12 cellular contexts compared by ENCODE assay signal in the genomic region with DNA sequence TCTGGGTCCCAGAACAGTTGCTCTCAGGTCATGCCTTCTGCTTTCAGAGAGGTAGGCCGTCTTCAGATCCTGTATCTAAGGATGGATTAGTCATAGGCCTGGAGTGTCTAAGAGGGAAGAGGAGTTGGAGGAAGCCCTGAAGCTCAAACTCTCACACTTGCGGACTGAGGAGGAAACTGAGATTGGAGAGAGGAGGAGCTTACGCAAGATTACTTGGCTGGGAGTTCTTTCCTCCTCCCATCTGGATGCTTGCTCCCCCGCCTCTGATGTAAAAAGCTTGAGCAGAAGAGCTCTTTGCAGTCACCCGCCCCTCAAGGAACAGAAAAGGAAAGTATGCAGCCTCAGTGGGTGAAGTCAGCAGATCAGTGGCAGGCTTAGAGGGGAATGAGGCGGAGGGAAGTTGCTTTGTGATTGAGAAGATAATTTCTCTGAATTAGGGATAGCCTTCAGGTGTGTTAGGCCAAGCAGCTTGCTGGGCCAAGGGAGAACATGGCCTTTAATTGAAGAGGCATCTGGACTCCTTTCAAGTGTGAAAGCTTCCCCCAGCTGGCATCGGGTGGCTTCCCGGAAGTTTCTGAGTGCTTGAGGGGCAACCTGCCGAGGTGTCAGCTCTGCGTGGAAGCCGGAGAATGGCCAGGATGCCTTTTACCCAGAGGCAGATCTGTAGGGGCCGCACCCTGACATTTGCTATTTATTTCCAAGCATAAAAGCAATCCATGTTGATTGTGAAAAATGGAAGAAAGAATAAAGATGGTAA. TPM values are rescaled to one million over a fixed set of nuclear protein-coding genes. Genes with fewer than 3 reads are reported as not detected.
DNase-seq lines count a peak whose midpoint lies in the region; ATAC-seq and TF ChIP-seq lines count a peak whose summit lies in the region.
"Had no signal": no experiment of that assay in that cellular context is flagged by ENCODE, and none has a peak within 500 bp of the region (broad histone marks: within the 10 kb centered on the region; RNA-seq: fewer than 3 reads in every experiment).

No MANE protein-coding gene starts in this region.

- no peak overlapping the region for H3K4me3 Mint-ChIP-seq in activated T-helper 1 cell treated with anti-CD3 and anti-CD28 coated beads, Interleukin-12 subunit alpha, Interleukin-12 subunit beta, Interleukin-2, Interleukin-4 antibody, amounts not matched to agents 30 ng/mL and 10 ng/mL and 1 ng/mL, durations not matched to agents 14 hours and 24 hours and 36 hours

- H3K27ac Mint-ChIP-seq in activated T-helper 1 cell treated with anti-CD3 and anti-CD28 coated beads, Interleukin-12 subunit alpha, Interleukin-12 subunit beta, Interleukin-2, Interleukin-4 antibody, amounts not matched to agents 30 ng/mL and 10 ng/mL and 1 ng/mL, durations not matched to agents 14 hours and 24 hours and 36 hours, result no peak overlapping the region

- peak; percentile 68 for DNase-seq in right atrium auricular region (ENCODE audit: low spot score)
- no peak for DNase-seq in Right ventricle myocardium inferior (ENCODE audit: missing footprints)
- DNase-seq in amniotic epithelial cell (ENCODE audit: low read depth), result peak; percentile 95
- peak; percentile 46 for DNase-seq in lung (ENCODE audit: low spot score)
- no peak for DNase-seq in T-helper 1 cell
- no peak for DNase-seq in activated gamma-delta T cell treated with Interleukin-2 at 50 U/mL for 16 hours
- DNase-seq in activated T-helper 1 cell treated with anti-CD3 and anti-CD28 coated beads, Interleukin-12 subunit alpha, Interleukin-12 subunit beta, Interleukin-2, Interleukin-4 antibody, amounts not matched to agents 30 ng/mL and 10 ng/mL and 1 ng/mL, durations not matched to agents 14 hours and 24 hours and 36 hours (ENCODE audit: low spot score), result no peak
- no peak for DNase-seq in stimulated activated CD4-positive, alpha-beta T cell treated with anti-CD3 and anti-CD28 coated beads, Interleukin-2, amount 100 ng/mL, for 24 hours
- DNase-seq: esophagus squamous epithelium had no signal

- H3K27me3 ChIP-seq in right atrium auricular region (no peaks in the 10 kb centered on the region), lung (ENCODE audit: control insufficient read depth, insufficient read depth) (no peaks in the 10 kb centered on the region)

- peaks cover 5% of the 10 kb centered on the region for H3K27me3 Mint-ChIP-seq in activated T-helper 1 cell treated with anti-CD3 and anti-CD28 coated beads, Interleukin-12 subunit alpha, Interleukin-12 subunit beta, Interleukin-2, Interleukin-4 antibody, amounts not matched to agents 30 ng/mL and 10 ng/mL and 1 ng/mL, durations not matched to agents 14 hours and 24 hours and 36 hours (ENCODE audit: insufficient read depth)

- H3K9me3 Mint-ChIP-seq in activated T-helper 1 cell treated with anti-CD3 and anti-CD28 coated beads, Interleukin-12 subunit alpha, Interleukin-12 subunit beta, Interleukin-2, Interleukin-4 antibody, amounts not matched to agents 30 ng/mL and 10 ng/mL and 1 ng/mL, durations not matched to agents 14 hours and 24 hours and 36 hours, result no peaks in the 10 kb centered on the region

- no peaks in the 10 kb centered on the region for H3K36me3 ChIP-seq in right atrium auricular region
- H3K36me3 ChIP-seq in lung (ENCODE audit: control insufficient read depth in 2 of 2, insufficient read depth in 2 of 2, low read length in 2 of 2), result no peaks in the 10 kb centered on the region
- H3K36me3 ChIP-seq: esophagus squamous epithelium had no signal

- H3K27ac ChIP-seq in right atrium auricular region (peak overlapping the region in 1 of 2 donors; percentile 21), lung (ENCODE audit: low read depth in 1 of 2, low read length in 1 of 2) (no peak overlapping the region)
- H3K27ac ChIP-seq: skin epidermis had no signal

- ATAC-seq in Right ventricle myocardium inferior (no peak), lung (ENCODE audit: insufficient read depth, low FRiP score) (peak; percentile 69)

- H3K4me1 ChIP-seq in right atrium auricular region, result peaks cover 0 to 50% of the 10 kb centered on the region in 2 donors
- H3K4me1 ChIP-seq in lung (ENCODE audit: control insufficient read depth in 2 of 2, insufficient read depth in 2 of 2, low read length in 2 of 2), result peaks cover 0 to 2% of the 10 kb centered on the region in 2 donors

- intact Hi-C loops in Right ventricle myocardium inferior (cut with DNase I), result no loop called here
- intact Hi-C loops in activated T-helper 1 cell treated with anti-CD3 and anti-CD28 coated beads, Interleukin-12 subunit alpha, Interleukin-12 subunit beta, Interleukin-2, Interleukin-4 antibody, amounts not matched to agents 30 ng/mL and 10 ng/mL and 1 ng/mL, durations not matched to agents 14 hours and 24 hours and 36 hours (cut with micrococcal nuclease), result no loop called here

- no peaks in the 10 kb centered on the region for H3K9me3 ChIP-seq in right atrium auricular region
- no peaks in the 10 kb centered on the region for H3K9me3 ChIP-seq in lung (ENCODE audit: control insufficient read depth in 2 of 2, insufficient read depth in 1 of 2, low read length in 1 of 2)
- H3K9me3 ChIP-seq: esophagus squamous epithelium had no signal

- TF ChIP-seq CTCF in right atrium auricular region (IDR thresholded peaks at IDR 0.05), result no peak
- no peak for TF ChIP-seq CTCF in lung (IDR thresholded peaks at IDR 0.05; ENCODE audit: control extremely low read depth, extremely low read depth)

- no peak overlapping the region for H3K4me3 ChIP-seq in right atrium auricular region
- no peak overlapping the region for H3K4me3 ChIP-seq in lung
- H3K4me3 ChIP-seq: esophagus squamous epithelium, skin epidermis had no signal

- H3K36me3 Mint-ChIP-seq in activated T-helper 1 cell treated with anti-CD3 and anti-CD28 coated beads, Interleukin-12 subunit alpha, Interleukin-12 subunit beta, Interleukin-2, Interleukin-4 antibody, amounts not matched to agents 30 ng/mL and 10 ng/mL and 1 ng/mL, durations not matched to agents 14 hours and 24 hours and 36 hours (ENCODE audit: low read depth), result no peaks in the 10 kb centered on the region

- H3K4me1 Mint-ChIP-seq in activated T-helper 1 cell treated with anti-CD3 and anti-CD28 coated beads, Interleukin-12 subunit alpha, Interleukin-12 subunit beta, Interleukin-2, Interleukin-4 antibody, amounts not matched to agents 30 ng/mL and 10 ng/mL and 1 ng/mL, durations not matched to agents 14 hours and 24 hours and 36 hours (ENCODE audit: low read depth), result peaks cover 6% of the 10 kb centered on the region

- 61 to 65% methylated on average over 12 of the region's 12 CpGs for WGBS in lung, 2 donors

RNA-seq across cellular contexts. Expression of gene ADORA1, which starts 6.6 kb away (rescaled TPM):
- total RNA-seq in right atrium auricular region, result 10 to 100 TPM in 1 of 2 donors, 1 to 10 TPM in 1; 9.4 to 15.1 TPM
- total RNA-seq in Right ventricle myocardium inferior, result 19.0 TPM
- total RNA-seq in lung, result 1 to 10 TPM in 1 of 2 donors, under 1 TPM in 1; 0.57 to 2.3 TPM
- under 1 TPM; 0.77 to 0.81 TPM for polyA plus RNA-seq in lung
- total RNA-seq in activated T-helper 1 cell treated with anti-CD3 and anti-CD28 coated beads, Interleukin-12 subunit alpha, Interleukin-12 subunit beta, Interleukin-2, Interleukin-4 antibody, amounts not matched to agents 30 ng/mL and 10 ng/mL and 1 ng/mL, durations not matched to agents 14 hours and 24 hours and 36 hours, result not detected in 2 replicates

RNA-seq across cellular contexts. Expression of gene MYBPH, which starts 41.5 kb away (rescaled TPM):
- total RNA-seq in right atrium auricular region (not detected), Right ventricle myocardium inferior (not detected), lung (not detected)
- polyA plus RNA-seq in lung, result under 1 TPM; 0.16 to 0.41 TPM
- not detected in 2 replicates for total RNA-seq in activated T-helper 1 cell treated with anti-CD3 and anti-CD28 coated beads, Interleukin-12 subunit alpha, Interleukin-12 subunit beta, Interleukin-2, Interleukin-4 antibody, amounts not matched to agents 30 ng/mL and 10 ng/mL and 1 ng/mL, durations not matched to agents 14 hours and 24 hours and 36 hours
- total RNA-seq: esophagus squamous epithelium, HT-29, lower leg skin had no signal

RNA-seq across cellular contexts. Expression of gene MYOG, which starts 48.3 kb away (rescaled TPM):
- total RNA-seq in right atrium auricular region (not detected), Right ventricle myocardium inferior (not detected), lung (not detected)
- polyA plus RNA-seq in lung, result not detected
- not detected in 2 replicates for total RNA-seq in activated T-helper 1 cell treated with anti-CD3 and anti-CD28 coated beads, Interleukin-12 subunit alpha, Interleukin-12 subunit beta, Interleukin-2, Interleukin-4 antibody, amounts not matched to agents 30 ng/mL and 10 ng/mL and 1 ng/mL, durations not matched to agents 14 hours and 24 hours and 36 hours
- total RNA-seq: esophagus squamous epithelium, HT-29, lower leg skin had no signal

RNA-seq across cellular contexts. Expression of gene CHI3L1, which starts 52.4 kb away (rescaled TPM):
- 1 to 10 TPM in 1 of 2 donors, under 1 TPM in 1; 0.85 to 9.4 TPM for total RNA-seq in right atrium auricular region
- 0.46 TPM for total RNA-seq in Right ventricle myocardium inferior
- 10 to 100 TPM; 46.4 to 98.6 TPM for total RNA-seq in lung
- 100 to 1,000 TPM; 122 to 169 TPM for polyA plus RNA-seq in lung
- total RNA-seq in activated T-helper 1 cell treated with anti-CD3 and anti-CD28 coated beads, Interleukin-12 subunit alpha, Interleukin-12 subunit beta, Interleukin-2, Interleukin-4 antibody, amounts not matched to agents 30 ng/mL and 10 ng/mL and 1 ng/mL, durations not matched to agents 14 hours and 24 hours and 36 hours, result not detected in 2 replicates
- total RNA-seq: HT-29 had no signal

Comparison
In these comparisons a context has a peak if more than half of its experiments do, and no peak if none do; other contexts are left out.
1. DNase-seq: peak in right atrium auricular region (single experiment), amniotic epithelial cell (single experiment) and lung (single experiment); none in Right ventricle myocardium inferior (single experiment), T-helper 1 cell (0 of 5), activated gamma-delta T cell treated with Interleukin-2 at 50 U/mL for 16 hours (single experiment), activated T-helper 1 cell treated with anti-CD3 and anti-CD28 coated beads, Interleukin-12 subunit alpha, Interleukin-12 subunit beta, Interleukin-2, Interleukin-4 antibody, amounts not matched to agents 30 ng/mL and 10 ng/mL and 1 ng/mL, durations not matched to agents 14 hours and 24 hours and 36 hours (single experiment) and stimulated activated CD4-positive, alpha-beta T cell treated with anti-CD3 and anti-CD28 coated beads, Interleukin-2, amount 100 ng/mL, for 24 hours (0 of 2).